ENCODE assay signal across 5 cellular contexts in the genomic region with DNA sequence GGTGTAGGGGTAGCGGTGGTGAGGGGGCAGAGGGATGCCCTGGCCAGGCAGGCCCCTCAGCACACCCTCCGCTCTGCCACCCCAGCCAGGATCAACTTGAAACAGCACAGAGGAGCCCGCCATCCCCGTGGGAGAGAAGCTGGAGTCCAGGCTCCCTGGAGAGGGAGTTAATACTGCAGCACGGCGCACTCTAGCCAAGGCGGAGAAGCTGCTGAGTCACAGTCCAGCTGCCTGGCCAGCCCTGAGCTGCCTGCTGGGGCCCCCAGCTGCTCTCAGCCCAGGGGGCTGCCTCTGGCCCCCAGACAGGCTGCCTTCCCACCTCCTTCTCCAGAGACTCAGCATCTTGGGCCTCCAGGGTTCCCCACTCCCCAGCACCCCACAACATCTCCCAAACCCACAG. TPM values are rescaled to one million over a fixed set of nuclear protein-coding genes. Genes with fewer than 3 reads are reported as not detected.
"Had no signal": no experiment of that assay in that cellular context is flagged by ENCODE, and none has a peak within 500 bp of the region (broad histone marks: within the 10 kb centered on the region; RNA-seq: fewer than 3 reads in every experiment).

No MANE protein-coding gene starts in this region.

RNA-seq across cellular contexts. Expression of a gene that starts 36.6 kb away (rescaled TPM):
- total RNA-seq: LHCN-M2, OCI-LY7, PC-9, RPMI7951 had no signal
- polyA plus RNA-seq: SK-N-SH had no signal
